ENCODE assay signal across 13 cellular contexts in the genomic region with DNA sequence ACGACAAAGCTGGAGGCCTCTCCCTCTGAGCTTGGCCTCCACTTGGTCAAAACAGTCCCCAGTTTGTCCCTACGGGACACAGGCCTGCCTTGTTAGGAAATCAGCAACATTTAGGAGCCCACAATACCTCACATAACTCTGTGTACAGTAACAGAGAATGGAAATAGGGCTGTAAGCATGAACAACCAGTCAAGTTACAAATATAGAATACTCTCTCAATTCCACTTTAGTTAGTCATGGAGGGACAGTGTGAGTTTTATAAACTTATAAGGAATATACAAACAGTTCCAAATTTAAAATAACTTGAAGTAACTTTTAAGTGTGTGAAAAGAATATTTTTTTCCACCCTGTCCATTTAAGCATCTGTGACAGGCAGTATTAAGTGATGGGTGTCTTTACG.
A peak's percentile ranks its signal among the peaks of the same experiment; 100 is the strongest.
DNase-seq lines count a peak whose midpoint lies in the region; ATAC-seq and TF ChIP-seq lines count a peak whose summit lies in the region.
"Had no signal": no experiment of that assay in that cellular context is flagged by ENCODE, and none has a peak within 500 bp of the region (broad histone marks: within the 10 kb centered on the region; RNA-seq: fewer than 3 reads in every experiment).

No MANE protein-coding gene starts in this region.

- ATAC-seq in foreskin keratinocyte = no peak

- no peaks in the 10 kb centered on the region for H3K27me3 Mint-ChIP-seq in HFFc6 (ENCODE audit: insufficient read depth)
- H3K27me3 Mint-ChIP-seq in chondrocyte (ENCODE audit: low read depth) = no peaks in the 10 kb centered on the region

- DNase-seq in HFFc6 (peak; percentile 71), chondrocyte (ENCODE audit: low spot score) (no peak), kidney tubule cell (ENCODE audit: low spot score) (peak; percentile 30), tibial artery (no peak), foreskin keratinocyte (no peak), NCI-H345 (lab: John Stamatoyannopoulos, UW) (no peak)
- no peak for DNase-seq in stimulated activated CD4-positive, alpha-beta T cell treated with anti-CD3 and anti-CD28 coated beads, Interleukin-1b, Interleukin-23, amount 100 ng/mL, for 48 hours
- DNase-seq: activated effector memory CD4-positive, alpha-beta T cell treated with anti-CD3 and anti-CD28 coated beads, Interleukin-2, amount 50 U/mL, for 16 hours; Caco-2; glutamatergic neuron; GOT3; NCI-H446 treated with DMSO at 0.1 percent for 48 hours had no signal

- intact Hi-C loops in tibial artery (cut with DNase I; ENCODE audit: low total_unique reads) = no loop called here

- H3K4me1 Mint-ChIP-seq in HFFc6 (ENCODE audit: low read depth) = peaks cover 95% of the 10 kb centered on the region
- H3K4me1 Mint-ChIP-seq in chondrocyte (ENCODE audit: low read depth) = peaks cover 91% of the 10 kb centered on the region

- no peaks in the 10 kb centered on the region for H3K27me3 ChIP-seq in tibial artery
- no peaks in the 10 kb centered on the region for H3K27me3 ChIP-seq in foreskin keratinocyte
- H3K27me3 ChIP-seq: tibial nerve had no signal

- H3K27ac ChIP-seq in tibial artery = peak overlapping the region; percentile 78 to 89
- no peak overlapping the region for H3K27ac ChIP-seq in foreskin keratinocyte

- no peaks in the 10 kb centered on the region for H3K36me3 ChIP-seq in tibial artery
- H3K36me3 ChIP-seq: tibial nerve had no signal

- H3K4me1 ChIP-seq in tibial artery (peaks cover 4 to 100% (median 78%) of the 10 kb centered on the region in 4 donors), foreskin keratinocyte (peaks cover 44% of the 10 kb centered on the region)

- no peaks in the 10 kb centered on the region for H3K9me3 Mint-ChIP-seq in HFFc6
- H3K9me3 Mint-ChIP-seq in chondrocyte (ENCODE audit: low read depth) = no peaks in the 10 kb centered on the region

- H3K9me3 ChIP-seq in tibial artery = no peaks in the 10 kb centered on the region
- H3K9me3 ChIP-seq: Caco-2, tibial nerve had no signal

- H3K4me3 ChIP-seq in tibial artery = no peak overlapping the region
- H3K4me3 ChIP-seq: tibial nerve had no signal

- peak overlapping the region; percentile 64 for H3K27ac Mint-ChIP-seq in HFFc6
- peak overlapping the region; percentile 91 for H3K27ac Mint-ChIP-seq in chondrocyte (ENCODE audit: unreplicated experiment)

- H3K4me3 Mint-ChIP-seq in HFFc6 = peak overlapping the region; percentile 12; the same call in 1 of the 2 replicates
- no peak overlapping the region for H3K4me3 Mint-ChIP-seq in chondrocyte (ENCODE audit: unreplicated experiment)

- no peaks in the 10 kb centered on the region for H3K36me3 Mint-ChIP-seq in HFFc6 (ENCODE audit: low read depth)
- no peaks in the 10 kb centered on the region for H3K36me3 Mint-ChIP-seq in chondrocyte (ENCODE audit: low read depth)

- no peak for TF ChIP-seq CTCF in HFFc6 (IDR thresholded peaks at IDR 0.05)
- no peak for TF ChIP-seq CTCF in chondrocyte (IDR thresholded peaks at IDR 0.05)
- TF ChIP-seq CTCF in tibial artery (IDR thresholded peaks at IDR 0.05) = no peak
- no peak for TF ChIP-seq CTCF in foreskin keratinocyte (conservative IDR thresholded peaks at IDR 0.05)

Comparison
In these comparisons a context has a peak if more than half of its experiments do, and no peak if none do; other contexts are left out.
1. DNase-seq: peak in HFFc6 (single experiment) and kidney tubule cell (single experiment); none in chondrocyte (single experiment), tibial artery (0 of 2), stimulated activated CD4-positive, alpha-beta T cell treated with anti-CD3 and anti-CD28 coated beads, Interleukin-1b, Interleukin-23, amount 100 ng/mL, for 48 hours (single experiment), foreskin keratinocyte (0 of 2) and NCI-H345 (single experiment).